8 cellular contexts compared by ENCODE assay signal in the genomic region with DNA sequence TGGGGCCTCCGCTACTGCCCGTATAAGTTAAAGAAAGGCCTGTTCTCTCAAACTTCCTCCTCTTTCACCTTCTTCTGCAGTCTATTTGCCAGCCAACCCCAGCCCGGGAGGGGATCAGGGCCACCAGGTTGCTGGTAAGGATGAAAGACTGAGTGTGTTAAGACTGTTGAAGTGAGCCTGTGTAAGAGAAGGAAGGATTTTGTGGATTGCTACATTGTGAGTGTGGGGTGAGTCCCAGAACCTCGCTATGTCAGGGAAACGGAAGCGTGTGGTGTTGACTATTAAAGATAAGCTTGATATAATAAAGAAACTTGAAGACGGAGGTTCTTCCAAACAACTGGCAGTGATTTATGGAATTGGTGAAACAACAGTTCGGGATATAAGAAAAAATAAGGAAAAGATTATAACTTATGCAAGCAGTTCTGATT. TPM values are rescaled to one million over a fixed set of nuclear protein-coding genes. Genes with fewer than 3 reads are reported as not detected.
DNase-seq lines count a peak whose midpoint lies in the region; ATAC-seq, FAIRE-seq and TF ChIP-seq lines count a peak whose summit lies in the region.

No MANE protein-coding gene starts in this region.

- no peaks in the 10 kb centered on the region for H3K27me3 Mint-ChIP-seq in T-helper 2 cell treated with Interferon-gamma antibody and Interleukin-4, amounts not matched to agents 5 μg/mL and 100 μg/mL, for 36 hours (ENCODE audit: low read depth)
- no peaks in the 10 kb centered on the region for H3K27me3 Mint-ChIP-seq in activated B cell treated with CpG ODN at 0.5 μM for 24 hours

- DNase-seq in T-helper 2 cell treated with Interferon-gamma antibody and Interleukin-4, amounts not matched to agents 5 μg/mL and 100 μg/mL, for 36 hours (ENCODE audit: low spot score), result no peak
- DNase-seq in T-helper 2 cell (no peak), activated B cell treated with CpG ODN at 0.5 μM for 24 hours (no peak), left ventricle myocardium inferior (no peak), sigmoid colon (no peak), NCI-H748 (lab: John Stamatoyannopoulos, UW; ENCODE audit: unreplicated experiment) (no peak), superior temporal gyrus (ENCODE audit: extremely low spot score) (no peak), HTR-8/SVneo (ENCODE audit: insufficient read length, low spot score) (no peak)

- H3K9me3 Mint-ChIP-seq in T-helper 2 cell treated with Interferon-gamma antibody and Interleukin-4, amounts not matched to agents 5 μg/mL and 100 μg/mL, for 36 hours, result no peaks in the 10 kb centered on the region
- no peaks in the 10 kb centered on the region for H3K9me3 Mint-ChIP-seq in activated B cell treated with CpG ODN at 0.5 μM for 24 hours

- H3K4me3 Mint-ChIP-seq in T-helper 2 cell treated with Interferon-gamma antibody and Interleukin-4, amounts not matched to agents 5 μg/mL and 100 μg/mL, for 36 hours, result peak overlapping the region; percentile 92
- H3K4me3 Mint-ChIP-seq in activated B cell treated with CpG ODN at 0.5 μM for 24 hours, result peak overlapping the region; percentile 94

- intact Hi-C loops in activated B cell treated with CpG ODN at 0.5 μM for 24 hours (cut with micrococcal nuclease) (loop anchor here (1.0 to 10.0 kb wide), 5 partner anchors 148 to 1896 kb away; partner anchors contain the start of genes ANKRD49, CWC15, KDM4D and MRE11), left ventricle myocardium inferior (cut with micrococcal nuclease) (loop anchor here (10.0 kb wide), 1 partner anchor 556 kb away; no protein-coding TSS in a partner anchor), sigmoid colon (cut with DNase I) (loop anchor here (5.0 kb wide), 1 partner anchor 598 kb away; the partner anchor contains the start of gene CEP57)

- H3K36me3 ChIP-seq in left ventricle myocardium inferior (no peaks in the 10 kb centered on the region), sigmoid colon (no peaks in the 10 kb centered on the region)

- H3K9me3 ChIP-seq in left ventricle myocardium inferior (replicated peaks) (no peaks in the 10 kb centered on the region), sigmoid colon (no peaks in the 10 kb centered on the region)

- peaks cover 43% of the 10 kb centered on the region for H3K4me1 Mint-ChIP-seq in T-helper 2 cell treated with Interferon-gamma antibody and Interleukin-4, amounts not matched to agents 5 μg/mL and 100 μg/mL, for 36 hours (ENCODE audit: low read depth)
- peaks cover 33% of the 10 kb centered on the region for H3K4me1 Mint-ChIP-seq in activated B cell treated with CpG ODN at 0.5 μM for 24 hours

- TF ChIP-seq POLR2A in sigmoid colon (IDR thresholded peaks at IDR 0.05), result no peak

- H3K4me3 ChIP-seq in left ventricle myocardium inferior (peak overlapping the region; percentile 94), sigmoid colon (peak overlapping the region; percentile 58 to 93 (median 76))

- no peaks in the 10 kb centered on the region for H3K27me3 ChIP-seq in left ventricle myocardium inferior (ENCODE audit: low read depth)
- no peaks in the 10 kb centered on the region for H3K27me3 ChIP-seq in sigmoid colon

- H3K27ac ChIP-seq in left ventricle myocardium inferior (replicated peaks), result peak overlapping the region; percentile 94
- H3K27ac ChIP-seq in sigmoid colon, result peak overlapping the region; percentile 87 to 91 (median 89)

- ATAC-seq in activated B cell treated with CpG ODN at 0.5 μM for 24 hours (ENCODE audit: low read depth), result no peak

- TF ChIP-seq CTCF in activated B cell treated with CpG ODN at 0.5 μM for 24 hours (IDR thresholded peaks at IDR 0.05) (no peak), left ventricle myocardium inferior (IDR thresholded peaks at IDR 0.05; ENCODE audit: borderline replicate concordance) (no peak), sigmoid colon (IDR thresholded peaks at IDR 0.05) (no peak)

- CTCF ChIA-PET in activated B cell treated with CpG ODN at 0.5 μM for 24 hours (lab: Charles Lee), result interaction anchor here (1.4 to 3.1 kb wide), 4 partner anchors 48 to 554 kb away, joined by 9 to 17 read pairs (median 13); partner anchors contain the start of gene MAML2

- peaks cover 37% of the 10 kb centered on the region for H3K4me1 ChIP-seq in left ventricle myocardium inferior
- peaks cover 0 to 23% (median 18%) of the 10 kb centered on the region in 4 donors for H3K4me1 ChIP-seq in sigmoid colon

- peak overlapping the region; percentile 94 for H3K27ac Mint-ChIP-seq in T-helper 2 cell treated with Interferon-gamma antibody and Interleukin-4, amounts not matched to agents 5 μg/mL and 100 μg/mL, for 36 hours
- peak overlapping the region; percentile 90 for H3K27ac Mint-ChIP-seq in activated B cell treated with CpG ODN at 0.5 μM for 24 hours

- TF ChIP-seq EP300 in sigmoid colon (IDR thresholded peaks at IDR 0.05), result no peak

- peaks cover 19% of the 10 kb centered on the region for H3K36me3 Mint-ChIP-seq in T-helper 2 cell treated with Interferon-gamma antibody and Interleukin-4, amounts not matched to agents 5 μg/mL and 100 μg/mL, for 36 hours (ENCODE audit: low read depth)
- H3K36me3 Mint-ChIP-seq in activated B cell treated with CpG ODN at 0.5 μM for 24 hours (ENCODE audit: low read depth), result peaks cover 32% of the 10 kb centered on the region

- POLR2A ChIA-PET in activated B cell treated with CpG ODN at 0.5 μM for 24 hours (lab: Charles Lee), result interaction anchor here (0.6 to 3.2 kb wide), 7 partner anchors 48 to 600 kb away, joined by 3 to 36 read pairs (median 5); partner anchors contain the start of genes CEP57, FAM76B and MAML2

- 5 to 20% methylated on average over 8 of the region's 8 CpGs for WGBS in sigmoid colon, 2 donors

- FAIRE-seq in HTR-8/SVneo (lab: Jason Lieb, UNC), result no peak

RNA-seq across cellular contexts. Expression of gene JRKL, which starts 0.6 kb away (rescaled TPM):
- total RNA-seq in activated B cell treated with CpG ODN at 0.5 μM for 24 hours, result 9.6 and 9.8 TPM in 2 replicates
- 6.3 TPM for total RNA-seq in left ventricle myocardium inferior
- 1 to 10 TPM; 4.2 to 6.9 (median 6.3) TPM for total RNA-seq in sigmoid colon
- polyA plus RNA-seq in sigmoid colon, result 1 to 10 TPM; 3.6 to 6.4 (median 4.2) TPM

RNA-seq across cellular contexts. Expression of gene CCDC82, which starts 0.7 kb away (rescaled TPM):
- total RNA-seq in activated B cell treated with CpG ODN at 0.5 μM for 24 hours (22.6 and 33.8 TPM in 2 replicates), left ventricle myocardium inferior (15.9 TPM), sigmoid colon (10 to 100 TPM; 24.4 to 39.2 (median 33.8) TPM)
- polyA plus RNA-seq in sigmoid colon, result 10 to 100 TPM in 1 of 3 donors, 1 to 10 TPM in 2; 9.5 to 13.3 (median 9.6) TPM

RNA-seq across cellular contexts. Expression of gene MAML2, which starts 47.4 kb away (rescaled TPM):
- 20.9 and 24.8 TPM in 2 replicates for total RNA-seq in activated B cell treated with CpG ODN at 0.5 μM for 24 hours
- total RNA-seq in left ventricle myocardium inferior, result 4.5 TPM
- total RNA-seq in sigmoid colon, result 10 to 100 TPM; 11.8 to 20.7 (median 17.9) TPM
- polyA plus RNA-seq in sigmoid colon, result 1 to 10 TPM; 2.8 to 7.1 (median 4.2) TPM
